Comparison of ENCODE assay signal across 8 cellular contexts in genomic region chr3:16550676-16551341, GRCh38. TPM values are rescaled to one million over a fixed set of nuclear protein-coding genes. Genes with fewer than 3 reads are reported as not detected.
DNase-seq lines count a peak whose midpoint lies in the region; ATAC-seq, FAIRE-seq and TF ChIP-seq lines count a peak whose summit lies in the region.

No MANE protein-coding gene starts in this region.

- FAIRE-seq in A549 (lab: Jason Lieb, UNC): peak; percentile 7
- FAIRE-seq in kidney (lab: Jason Lieb, UNC): no peak

- POLR2A ChIA-PET in A549 (lab: Yijun Ruan, JAX): no interaction called here

- no peak for TF ChIP-seq POLR2A in A549 (IDR thresholded peaks at IDR 0.05; ENCODE audit: low read length)

- dilution Hi-C loops in mammary epithelial cell (cut with HindIII; ENCODE audit: low sequenced_read_pairs): no loop called here

- no TSS peak for BruUV-seq in mammary epithelial cell (replicated peaks; lab: Mats Ljungman, UMichigan)

- peak overlapping the region; percentile 65 for H2AFZ ChIP-seq in mammary epithelial cell (ENCODE audit: low read depth, low read length)

- CTCF ChIA-PET in A549 (lab: Yijun Ruan, JAX): interaction anchor here (0.5 to 3.9 kb wide), 27 partner anchors 10 to 420 kb away, joined by 3 to 78 read pairs (median 5); partner anchors contain the start of genes DPH3 and OXNAD1
- CTCF ChIA-PET in mammary epithelial cell (lab: Charles Lee; ENCODE audit: low non-redundant PET): interaction anchor here (1.8 kb wide), 1 partner anchor 260 kb away, joined by 14 read pairs; no protein-coding TSS in a partner anchor

- no peak overlapping the region for H3K9ac ChIP-seq in mammary epithelial cell (ENCODE audit: insufficient read depth, low read length)
- no peak overlapping the region for H3K9ac ChIP-seq in kidney (ENCODE audit: low read length in 2 of 2)

- H3K9me3 ChIP-seq in A549 (no peaks in the 10 kb centered on the region), WERI-Rb-1 (ENCODE audit: severe bottlenecking) (no peaks in the 10 kb centered on the region), mammary epithelial cell (replicated peaks; ENCODE audit: insufficient read depth, low read length) (no peaks in the 10 kb centered on the region), kidney (ENCODE audit: control insufficient read depth in 1 of 2, low read length in 2 of 2) (no peaks in the 10 kb centered on the region)

- no peaks in the 10 kb centered on the region for H3K36me3 ChIP-seq in WERI-Rb-1
- H3K36me3 ChIP-seq in mammary epithelial cell (ENCODE audit: insufficient read depth, low read length): no peaks in the 10 kb centered on the region
- H3K36me3 ChIP-seq in kidney (ENCODE audit: control insufficient read depth in 1 of 2, insufficient read depth in 2 of 2, low read length in 2 of 2): no peaks in the 10 kb centered on the region

- DNase-seq in A549 (ENCODE audit: low read depth in 1 of 2, low spot score in 1 of 2) (peak; percentile 67 to 85), NCI-H2171 treated with DMSO at 0.1 percent for 48 hours (lab: John Stamatoyannopoulos, UW) (peak; percentile 72), WERI-Rb-1 (peak; percentile 72), mammary epithelial cell (peak; percentile 88), kidney (no peak)
- DNase-seq in stimulated activated CD4-positive, alpha-beta T cell treated with anti-CD3 and anti-CD28 coated beads, Interleukin-2, amount 100 ng/mL, for 24 hours: peak; percentile 66 to 83

- no peak overlapping the region for H3K4me3 ChIP-seq in A549
- no peak overlapping the region for H3K4me3 ChIP-seq in WERI-Rb-1 (ENCODE audit: low read depth, low read length)
- peak overlapping the region; percentile 1 to 30 (median 3) for H3K4me3 ChIP-seq in mammary epithelial cell (replicated peaks in 1 of 3; ENCODE audit: insufficient read depth in 1 of 3, low read depth in 2 of 3, low read length in 3 of 3)
- H3K4me3 ChIP-seq in kidney (ENCODE audit: low read length in 2 of 2): peak overlapping the region; percentile 6 to 43

- ATAC-seq in A549 (peak; percentile 99), GM18499 (IDR thresholded peaks at IDR 0.05; ENCODE audit: insufficient read depth, unreplicated experiment) (peak; percentile 89), HG03095 (IDR thresholded peaks at IDR 0.05; ENCODE audit: unreplicated experiment) (peak; percentile 81)

- H3K4me2 ChIP-seq in A549: peak overlapping the region; percentile 24
- H3K4me2 ChIP-seq in mammary epithelial cell (ENCODE audit: insufficient read depth, low read depth, low read length): peak overlapping the region; percentile 76

- TF ChIP-seq RAD21 in A549 (conservative IDR thresholded peaks at IDR 0.05 in 1 of 2, IDR thresholded peaks at IDR 0.05 in 1 of 2): peak; percentile 96 to 97

- intact Hi-C loops in mammary epithelial cell (cut with micrococcal nuclease): loop anchor here (1.0 to 2.0 kb wide), 4 partner anchors 34 to 502 kb away; no protein-coding TSS in a partner anchor
- intact Hi-C loops in kidney (cut with DNase I): loop anchor here (5.0 kb wide), 1 partner anchor 264 kb away; no protein-coding TSS in a partner anchor

- TF ChIP-seq CTCF in A549 (IDR thresholded peaks at IDR 0.05): peak; percentile 94
- TF ChIP-seq CTCF in WERI-Rb-1 (IDR thresholded peaks at IDR 0.05; ENCODE audit: low read depth, low read length): peak; percentile 80
- TF ChIP-seq CTCF in mammary epithelial cell (conservative IDR thresholded peaks at IDR 0.05 in 1 of 2, IDR thresholded peaks at IDR 0.05 in 1 of 2; ENCODE audit: extremely low read depth in 1 of 2, insufficient read depth in 1 of 2, low read depth in 1 of 2, low read length in 2 of 2): peak; percentile 78 to 85
- TF ChIP-seq CTCF in kidney (IDR thresholded peaks at IDR 0.05; ENCODE audit: borderline replicate concordance, extremely low read depth, insufficient read depth): peak; percentile 95

- H3K27me3 ChIP-seq in WERI-Rb-1 (ENCODE audit: insufficient read depth, low read depth, severe bottlenecking): no peaks in the 10 kb centered on the region
- no peaks in the 10 kb centered on the region for H3K27me3 ChIP-seq in mammary epithelial cell (ENCODE audit: insufficient read depth, low read length)

- H3K4me1 ChIP-seq in A549 (0 out of 3 replicates have a peak, but pooled peaks cover 4% of the 10 kb centered on the region), mammary epithelial cell (ENCODE audit: insufficient read depth, low read length) (peaks cover 26% of the 10 kb centered on the region), kidney (ENCODE audit: control insufficient read depth in 1 of 2, insufficient read depth in 1 of 2, low read depth in 1 of 2, low read length in 2 of 2) (no peaks in the 10 kb centered on the region)

- H4K20me1 ChIP-seq in mammary epithelial cell (ENCODE audit: insufficient read depth, low read length): no peaks in the 10 kb centered on the region

- 14% methylated on average over 7 of the region's 7 CpGs for WGBS in A549 (ENCODE audit: missing lambda C conversion rate)
- whole genome bisulfite sequencing in mammary epithelial cell (ENCODE audit: low coverage, missing lambda C conversion rate): 19% methylated on average over 7 of the region's 7 CpGs

- no peaks in the 10 kb centered on the region for H3K79me2 ChIP-seq in mammary epithelial cell (ENCODE audit: insufficient read depth, low read length)

- in situ Hi-C loops in mammary epithelial cell (cut with MboI; ENCODE audit: low sequenced_read_pairs in 2 of 2): loop anchor here (5.0 to 10.0 kb wide), 2 partner anchors 259 to 266 kb away; no protein-coding TSS in a partner anchor

- no peak for TF ChIP-seq EP300 in A549 (IDR thresholded peaks at IDR 0.05)

- peak overlapping the region; percentile 63 to 85; a peak in 5 of 6 replicates for H3K27ac ChIP-seq in A549
- 0 out of 2 replicates have a peak overlapping the region, but pooled peaks have one; percentile 9 for H3K27ac ChIP-seq in WERI-Rb-1
- H3K27ac ChIP-seq in mammary epithelial cell (ENCODE audit: insufficient read depth, low read depth, low read length): peak overlapping the region; percentile 1
- no peak overlapping the region for H3K27ac ChIP-seq in kidney (ENCODE audit: low read depth in 2 of 2, low read length in 2 of 2)

TF ChIP-seq in A549, 52 proteins besides CTCF, POLR2A, EP300 and RAD21:
- TF ChIP-seq ZC3H11A (IDR thresholded peaks at IDR 0.05) (no peak), CEBPB (IDR thresholded peaks at IDR 0.05) (peak; percentile 81 to 95), SMC3 (IDR thresholded peaks at IDR 0.05) (peak; percentile 94), TP53 (CRISPR knock-in tag; IDR thresholded peaks at IDR 0.05) (no peak)

RNA-seq across cellular contexts. Expression of gene RFTN1, which starts 37.3 kb away (rescaled TPM):
- polyA plus RNA-seq in A549 (2011; rRNA removed) (1.6 and 1.8 TPM in 2 replicates), A549 (2017; fragmentation: RNase III; extraction: RNeasy Plus Mini Kit Qiagen cat#74134 plus additional on column Dnase treatment) (3.7 to 4.7 TPM (median 4.5 TPM) in 3 replicates), mammary epithelial cell (7.4 TPM), kidney (ENCODE audit: insufficient read depth, low read depth, low replicate concordance) (15.3 TPM)
- 0.63 and 1.1 TPM in 2 replicates for polyA plus RNA-seq in A549 (2012; cell fraction: cytosol; rRNA removed)
- 1.4 and 1.6 TPM in 2 replicates for polyA plus RNA-seq in A549 (2012; cell fraction: nucleus; rRNA removed)
- 1.7 and 2.1 TPM in 2 replicates for polyA minus RNA-seq in A549 (2011; rRNA and poly(A)+ RNA removed)
- total RNA-seq in mammary epithelial cell (1 to 10 TPM; 5.2 to 9.6 TPM), kidney (34.1 TPM)
- 15.8 TPM for polyA minus RNA-seq in mammary epithelial cell

RNA-seq across cellular contexts. Expression of gene DAZL, which starts 54.4 kb away (rescaled TPM):
- polyA plus RNA-seq in A549 (2011; rRNA removed) (not detected in 2 replicates), A549 (2017; fragmentation: RNase III; extraction: RNeasy Plus Mini Kit Qiagen cat#74134 plus additional on column Dnase treatment) (not detected in 3 replicates), mammary epithelial cell (not detected), kidney (ENCODE audit: insufficient read depth, low read depth, low replicate concordance) (not detected)
- polyA plus RNA-seq in A549 (2012; cell fraction: cytosol; rRNA removed): not detected in 2 replicates
- not detected in 2 replicates for polyA plus RNA-seq in A549 (2012; cell fraction: nucleus; rRNA removed)
- polyA minus RNA-seq in A549 (2011; rRNA and poly(A)+ RNA removed): not detected in 2 replicates
- total RNA-seq in mammary epithelial cell (not detected), kidney (not detected)
- not detected for polyA minus RNA-seq in mammary epithelial cell

Comparison
In these comparisons a context has a peak if more than half of its experiments do, and no peak if none do; other contexts are left out.
1. H3K27ac ChIP-seq: peak in A549 (2 of 2), WERI-Rb-1 (single experiment) and mammary epithelial cell (single experiment); none in kidney (0 of 2).
2. H3K4me3 ChIP-seq: peak in mammary epithelial cell (3 of 3) and kidney (2 of 2); none in A549 (single experiment) and WERI-Rb-1 (single experiment).
3. Peak in every context shown above with its lines, with median percentiles within 50 percentile points of each other: ATAC-seq and CTCF ChIP-seq.